In the genomic region with DNA sequence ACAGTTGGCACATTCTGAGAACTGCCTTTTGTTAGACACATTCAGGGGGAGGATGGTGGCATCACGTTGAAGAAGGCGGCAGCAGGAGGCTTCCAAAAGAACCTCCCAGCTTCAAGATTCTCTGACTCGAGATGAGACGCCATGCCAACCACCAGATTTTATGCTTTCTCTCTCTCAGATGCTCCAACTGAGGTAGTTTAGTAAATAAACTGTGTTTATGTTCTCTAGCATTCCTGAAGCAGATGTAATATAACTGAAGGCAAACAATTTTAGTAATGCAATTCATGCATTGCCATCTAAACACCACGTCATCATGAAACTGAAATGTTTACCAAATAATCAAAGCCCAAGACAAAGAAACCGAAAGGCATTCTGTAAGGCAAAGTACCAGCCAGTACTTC, we compare ENCODE assay signal across 11 cellular contexts.
DNase-seq lines count a peak whose midpoint lies in the region; ATAC-seq and TF ChIP-seq lines count a peak whose summit lies in the region.
"Had no signal": no experiment of that assay in that cellular context is flagged by ENCODE, and none has a peak within 500 bp of the region (broad histone marks: within the 10 kb centered on the region; RNA-seq: fewer than 3 reads in every experiment).

No MANE protein-coding gene starts in this region.

- no peaks in the 10 kb centered on the region for H3K27me3 Mint-ChIP-seq in activated CD8-positive, alpha-beta memory T cell treated with anti-CD3 and anti-CD28 coated beads, Interleukin-2, amount 10 ng/mL, durations not matched to agents 7 days and 5 days
- H3K27me3 Mint-ChIP-seq in activated naive CD4-positive, alpha-beta T cell treated with anti-CD3 and anti-CD28 coated beads, Interleukin-2, amount 10 ng/mL, durations not matched to agents 7 days and 5 days = no peaks in the 10 kb centered on the region

- CTCF ChIA-PET in activated CD8-positive, alpha-beta memory T cell treated with anti-CD3 and anti-CD28 coated beads, Interleukin-2, amount 10 ng/mL, durations not matched to agents 7 days and 5 days (lab: Charles Lee) = interaction anchor here (0.8 to 4.3 kb wide), 3 partner anchors 65 to 101 kb away, joined by 3 to 15 read pairs (median 4); partner anchors contain the start of gene BCL2
- CTCF ChIA-PET in activated naive CD4-positive, alpha-beta T cell treated with anti-CD3 and anti-CD28 coated beads, Interleukin-2, amount 10 ng/mL, durations not matched to agents 7 days and 5 days (lab: Charles Lee) = interaction anchor here (1.0 kb wide), 1 partner anchor 8 kb away, joined by 4 read pairs; no protein-coding TSS in a partner anchor

- H3K36me3 Mint-ChIP-seq in activated CD8-positive, alpha-beta memory T cell treated with anti-CD3 and anti-CD28 coated beads, Interleukin-2, amount 10 ng/mL, durations not matched to agents 7 days and 5 days = peaks cover 69% of the 10 kb centered on the region
- H3K36me3 Mint-ChIP-seq in activated naive CD4-positive, alpha-beta T cell treated with anti-CD3 and anti-CD28 coated beads, Interleukin-2, amount 10 ng/mL, durations not matched to agents 7 days and 5 days = peaks cover 71% of the 10 kb centered on the region

- H3K4me1 Mint-ChIP-seq in activated CD8-positive, alpha-beta memory T cell treated with anti-CD3 and anti-CD28 coated beads, Interleukin-2, amount 10 ng/mL, durations not matched to agents 7 days and 5 days = peaks cover 95% of the 10 kb centered on the region
- peaks cover 98% of the 10 kb centered on the region for H3K4me1 Mint-ChIP-seq in activated naive CD4-positive, alpha-beta T cell treated with anti-CD3 and anti-CD28 coated beads, Interleukin-2, amount 10 ng/mL, durations not matched to agents 7 days and 5 days
- H3K4me1 Mint-ChIP-seq: neural crest cell had no signal

- in situ Hi-C loops in GM13977 (cut with MboI; ENCODE audit: low pct_unique_long_range_greater_than_20kb, low sequenced_read_pairs, unreplicated experiment) = no loop called here

- ATAC-seq in activated CD8-positive, alpha-beta memory T cell treated with anti-CD3 and anti-CD28 coated beads, Interleukin-2, amount 10 ng/mL, durations not matched to agents 7 days and 5 days = peak; percentile 31
- peak; percentile 62 for ATAC-seq in HG03064 (IDR thresholded peaks at IDR 0.05; ENCODE audit: low read depth, unreplicated experiment)
- ATAC-seq: gastrocnemius medialis had no signal

- peak; percentile 66 for DNase-seq in activated CD8-positive, alpha-beta memory T cell treated with anti-CD3 and anti-CD28 coated beads, Interleukin-2, amount 10 ng/mL, durations not matched to agents 7 days and 5 days
- no peak for DNase-seq in activated CD8-positive, alpha-beta memory T cell treated with anti-CD3 and anti-CD28 coated beads, Interleukin-2, amount 50 U/mL, for 48 hours
- DNase-seq in activated naive CD4-positive, alpha-beta T cell treated with anti-CD3 and anti-CD28 coated beads, Interleukin-2, amount 10 ng/mL, durations not matched to agents 7 days and 5 days = peak; percentile 60
- DNase-seq in superior temporal gyrus (ENCODE audit: extremely low spot score) (peak; percentile 46), GM13977 (ENCODE audit: low spot score) (no peak), islet precursor cell (no peak), NOMO-1 treated with dmso at 0.1 percent for 144 hours (lab: John Stamatoyannopoulos, UW; ENCODE audit: unreplicated experiment) (no peak)
- DNase-seq: gastrocnemius medialis, Right ventricle myocardium superior had no signal

- H3K27ac Mint-ChIP-seq in activated CD8-positive, alpha-beta memory T cell treated with anti-CD3 and anti-CD28 coated beads, Interleukin-2, amount 10 ng/mL, durations not matched to agents 7 days and 5 days = peak overlapping the region; percentile 95
- peak overlapping the region; percentile 94 for H3K27ac Mint-ChIP-seq in activated naive CD4-positive, alpha-beta T cell treated with anti-CD3 and anti-CD28 coated beads, Interleukin-2, amount 10 ng/mL, durations not matched to agents 7 days and 5 days

- peaks cover 3% of the 10 kb centered on the region for H3K9me3 Mint-ChIP-seq in activated CD8-positive, alpha-beta memory T cell treated with anti-CD3 and anti-CD28 coated beads, Interleukin-2, amount 10 ng/mL, durations not matched to agents 7 days and 5 days (ENCODE audit: low read depth)
- H3K9me3 Mint-ChIP-seq in activated naive CD4-positive, alpha-beta T cell treated with anti-CD3 and anti-CD28 coated beads, Interleukin-2, amount 10 ng/mL, durations not matched to agents 7 days and 5 days = peaks cover 3% of the 10 kb centered on the region

- peak overlapping the region; percentile 70 for H3K4me3 Mint-ChIP-seq in activated CD8-positive, alpha-beta memory T cell treated with anti-CD3 and anti-CD28 coated beads, Interleukin-2, amount 10 ng/mL, durations not matched to agents 7 days and 5 days
- peak overlapping the region; percentile 61 for H3K4me3 Mint-ChIP-seq in activated naive CD4-positive, alpha-beta T cell treated with anti-CD3 and anti-CD28 coated beads, Interleukin-2, amount 10 ng/mL, durations not matched to agents 7 days and 5 days
- H3K4me3 Mint-ChIP-seq: neural crest cell had no signal

- TF ChIP-seq CTCF in GM13977 (IDR thresholded peaks at IDR 0.05; ENCODE audit: extremely low read depth, insufficient read depth, missing control alignments) = no peak

Comparison
In these comparisons a context has a peak if more than half of its experiments do, and no peak if none do; other contexts are left out.
1. DNase-seq: peak in activated CD8-positive, alpha-beta memory T cell treated with anti-CD3 and anti-CD28 coated beads, Interleukin-2, amount 10 ng/mL, durations not matched to agents 7 days and 5 days (single experiment), activated naive CD4-positive, alpha-beta T cell treated with anti-CD3 and anti-CD28 coated beads, Interleukin-2, amount 10 ng/mL, durations not matched to agents 7 days and 5 days (single experiment) and superior temporal gyrus (single experiment); none in activated CD8-positive, alpha-beta memory T cell treated with anti-CD3 and anti-CD28 coated beads, Interleukin-2, amount 50 U/mL, for 48 hours (single experiment), GM13977 (single experiment), islet precursor cell (single experiment) and NOMO-1 treated with dmso at 0.1 percent for 144 hours (single experiment).